Comparison of ENCODE assay signal across 1 cellular context in the genomic region with DNA sequence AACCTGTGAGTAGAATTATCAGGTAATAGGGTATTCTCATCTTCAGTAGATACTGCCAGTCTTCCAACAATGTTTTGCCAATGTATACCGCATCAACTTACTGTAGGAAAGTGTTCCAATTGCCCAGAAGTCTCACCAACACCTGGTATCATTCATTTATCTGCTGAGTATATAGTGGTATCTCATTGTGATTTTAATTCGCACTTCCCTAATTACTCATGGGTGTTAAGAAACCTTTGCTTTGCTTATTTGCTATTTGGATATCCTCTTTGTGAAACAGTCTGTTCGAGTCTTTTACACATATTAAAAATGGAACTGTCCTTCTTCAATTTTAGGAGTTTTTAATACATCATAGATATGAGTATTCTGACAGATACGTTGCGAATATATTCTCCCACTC.
A peak's percentile ranks its signal among the peaks of the same experiment; 100 is the strongest.
TF ChIP-seq lines count a peak whose summit lies in the region.

No MANE protein-coding gene starts in this region.

TF ChIP-seq in GM12878, 131 proteins besides CTCF, POLR2A, EP300 and RAD21 (continued from another document):
- TF ChIP-seq, protein P1, sequence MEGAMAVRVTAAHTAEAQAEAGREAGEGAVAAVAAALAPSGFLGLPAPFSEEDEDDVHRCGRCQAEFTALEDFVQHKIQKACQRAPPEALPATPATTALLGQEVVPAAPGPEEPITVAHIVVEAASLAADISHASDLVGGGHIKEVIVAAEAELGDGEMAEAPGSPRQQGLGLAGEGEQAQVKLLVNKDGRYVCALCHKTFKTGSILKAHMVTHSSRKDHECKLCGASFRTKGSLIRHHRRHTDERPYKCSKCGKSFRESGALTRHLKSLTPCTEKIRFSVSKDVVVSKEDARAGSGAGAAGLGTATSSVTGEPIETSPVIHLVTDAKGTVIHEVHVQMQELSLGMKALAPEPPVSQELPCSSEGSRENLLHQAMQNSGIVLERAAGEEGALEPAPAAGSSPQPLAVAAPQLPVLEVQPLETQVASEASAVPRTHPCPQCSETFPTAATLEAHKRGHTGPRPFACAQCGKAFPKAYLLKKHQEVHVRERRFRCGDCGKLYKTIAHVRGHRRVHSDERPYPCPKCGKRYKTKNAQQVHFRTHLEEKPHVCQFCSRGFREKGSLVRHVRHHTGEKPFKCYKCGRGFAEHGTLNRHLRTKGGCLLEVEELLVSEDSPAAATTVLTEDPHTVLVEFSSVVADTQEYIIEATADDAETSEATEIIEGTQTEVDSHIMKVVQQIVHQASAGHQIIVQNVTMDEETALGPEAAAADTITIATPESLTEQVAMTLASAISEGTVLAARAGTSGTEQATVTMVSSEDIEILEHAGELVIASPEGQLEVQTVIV (IDR thresholded peaks at IDR 0.05; ENCODE audit: borderline replicate concordance, partially characterized antibody), result no peak
- TF ChIP-seq, protein P2, sequence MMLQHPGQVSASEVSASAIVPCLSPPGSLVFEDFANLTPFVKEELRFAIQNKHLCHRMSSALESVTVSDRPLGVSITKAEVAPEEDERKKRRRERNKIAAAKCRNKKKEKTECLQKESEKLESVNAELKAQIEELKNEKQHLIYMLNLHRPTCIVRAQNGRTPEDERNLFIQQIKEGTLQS (IDR thresholded peaks at IDR 0.05; ENCODE audit: borderline replicate concordance, extremely low read depth, low read depth, low read length), result no peak
- TF ChIP-seq SPI1 (IDR thresholded peaks at IDR 0.05; ENCODE audit: borderline replicate concordance, insufficient read depth, low read depth, low read length) (peak; percentile 69), ETV6 (conservative IDR thresholded peaks at IDR 0.05 in 1 of 2, IDR thresholded peaks at IDR 0.05 in 1 of 2; ENCODE audit: borderline replicate concordance in 1 of 2, low read depth in 1 of 2) (no peak), NR2C1 (IDR thresholded peaks at IDR 0.05) (no peak), EGR1 (IDR thresholded peaks at IDR 0.05; ENCODE audit: borderline replicate concordance in 1 of 2, low read depth in 2 of 2, low read length in 2 of 2) (no peak)
